ENCODE assay signal across 29 cellular contexts in genomic region chr7:113963356-113963755, GRCh38.
"Had no signal": no experiment of that assay in that cellular context is flagged by ENCODE, and none has a peak within 500 bp of the region (broad histone marks: within the 10 kb centered on the region; RNA-seq: fewer than 3 reads in every experiment).

No MANE protein-coding gene starts in this region.

- DNase-seq: Kasumi-1, MG63, MV-4-11, NCI-H1092, NCI-H1105, NCI-H1417 treated with DMSO at 0.1 percent for 48 hours, NCI-H1436 treated with DMSO at 0.1 percent for 48 hours, NCI-H1694 treated with DMSO at 0.1 percent for 48 hours, NCI-H187 treated with DMSO at 0.1 percent for 48 hours, NCI-H2029, NCI-H2081, NCI-H2171 treated with DMSO at 0.1 percent for 48 hours, NCI-H2227 treated with DMSO at 0.1 percent for 48 hours, NCI-H345, NCI-H446, NCI-H510A treated with DMSO at 0.1 percent for 48 hours, NCI-H524 treated with DMSO at 0.1 percent for 48 hours, NCI-H526 treated with DMSO at 0.1 percent for 48 hours, NCI-H748 treated with DMSO at 0.1 percent for 48 hours, NCI-H82, PC-3, Peyer's patch, Right ventricle myocardium superior, RPMI8226, SHP77 treated with DMSO at 0.1 percent for 48 hours, SK-N-SH, SW 1271, T-helper 1 cell had no signal

- H3K4me3 ChIP-seq: MG63, Peyer's patch, SJSA1 had no signal

- H3K36me3 ChIP-seq: MG63, Peyer's patch, SJSA1 had no signal

- H3K27me3 ChIP-seq: MG63, Peyer's patch, SJSA1 had no signal

- H3K4me1 ChIP-seq: Peyer's patch, SJSA1 had no signal

- H3K9me3 ChIP-seq: MG63, Peyer's patch, SJSA1, SK-N-SH had no signal

- ATAC-seq: PC-3 had no signal

- H3K9ac ChIP-seq: SK-N-SH had no signal

- H3K4me2 ChIP-seq: SK-N-SH had no signal

- H3K27ac ChIP-seq: Peyer's patch, SJSA1 had no signal
